ENCODE assay signal across 16 cellular contexts in genomic region chr5:122757268-122757667, GRCh38. TPM values are rescaled to one million over a fixed set of nuclear protein-coding genes. Genes with fewer than 3 reads are reported as not detected.
DNase-seq lines count a peak whose midpoint lies in the region; ATAC-seq lines count a peak whose summit lies in the region.
"Had no signal": no experiment of that assay in that cellular context is flagged by ENCODE, and none has a peak within 500 bp of the region (broad histone marks: within the 10 kb centered on the region; RNA-seq: fewer than 3 reads in every experiment).

No MANE protein-coding gene starts in this region.

- peak overlapping the region; percentile 94 for H3K27ac Mint-ChIP-seq in dendritic cell treated with granulocyte-macrophage colony-stimulating factor and Interleukin-4, amounts not matched to agents 40 ng/mL and 50 ng/mL, for 4 days
- H3K27ac Mint-ChIP-seq in activated naive CD8-positive, alpha-beta T cell treated with anti-CD3 and anti-CD28 coated beads for 36 hours = no peak overlapping the region
- H3K27ac Mint-ChIP-seq: type B pancreatic cell had no signal

- no peaks in the 10 kb centered on the region for H3K9me3 Mint-ChIP-seq in dendritic cell treated with granulocyte-macrophage colony-stimulating factor and Interleukin-4, amounts not matched to agents 40 ng/mL and 50 ng/mL, for 4 days
- H3K9me3 Mint-ChIP-seq in activated naive CD8-positive, alpha-beta T cell treated with anti-CD3 and anti-CD28 coated beads for 36 hours = no peaks in the 10 kb centered on the region
- H3K9me3 Mint-ChIP-seq: type B pancreatic cell had no signal

- no peaks in the 10 kb centered on the region for H3K36me3 Mint-ChIP-seq in dendritic cell treated with granulocyte-macrophage colony-stimulating factor and Interleukin-4, amounts not matched to agents 40 ng/mL and 50 ng/mL, for 4 days (ENCODE audit: low read depth)
- H3K36me3 Mint-ChIP-seq in activated naive CD8-positive, alpha-beta T cell treated with anti-CD3 and anti-CD28 coated beads for 36 hours = no peaks in the 10 kb centered on the region
- H3K36me3 Mint-ChIP-seq: type B pancreatic cell had no signal

- peaks cover 38% of the 10 kb centered on the region for H3K4me1 Mint-ChIP-seq in dendritic cell treated with granulocyte-macrophage colony-stimulating factor and Interleukin-4, amounts not matched to agents 40 ng/mL and 50 ng/mL, for 4 days (ENCODE audit: low read depth)
- H3K4me1 Mint-ChIP-seq in activated naive CD8-positive, alpha-beta T cell treated with anti-CD3 and anti-CD28 coated beads for 36 hours = peaks cover 5% of the 10 kb centered on the region

- H3K4me3 Mint-ChIP-seq in dendritic cell treated with granulocyte-macrophage colony-stimulating factor and Interleukin-4, amounts not matched to agents 40 ng/mL and 50 ng/mL, for 4 days = no peak overlapping the region
- no peak overlapping the region for H3K4me3 Mint-ChIP-seq in activated naive CD8-positive, alpha-beta T cell treated with anti-CD3 and anti-CD28 coated beads for 36 hours
- H3K4me3 Mint-ChIP-seq: type B pancreatic cell had no signal

- ATAC-seq in GM18511 (IDR thresholded peaks at IDR 0.05; ENCODE audit: unreplicated experiment) = peak; percentile 68
- peak; percentile 29 for ATAC-seq in GM19468 (IDR thresholded peaks at IDR 0.05; ENCODE audit: extremely low read depth, unreplicated experiment)
- ATAC-seq in HG02885 (IDR thresholded peaks at IDR 0.05; ENCODE audit: poor library complexity, unreplicated experiment) = peak; percentile 70

- intact Hi-C loops in dendritic cell treated with granulocyte-macrophage colony-stimulating factor and Interleukin-4, amounts not matched to agents 40 ng/mL and 50 ng/mL, for 4 days (cut with micrococcal nuclease) = no loop called here

- H3K27me3 Mint-ChIP-seq in dendritic cell treated with granulocyte-macrophage colony-stimulating factor and Interleukin-4, amounts not matched to agents 40 ng/mL and 50 ng/mL, for 4 days = no peaks in the 10 kb centered on the region
- H3K27me3 Mint-ChIP-seq in activated naive CD8-positive, alpha-beta T cell treated with anti-CD3 and anti-CD28 coated beads for 36 hours = peaks cover 5% of the 10 kb centered on the region
- H3K27me3 Mint-ChIP-seq: type B pancreatic cell had no signal

- DNase-seq in COLO829 (ENCODE audit: low spot score) = no peak
- DNase-seq in NOMO-1 (lab: John Stamatoyannopoulos, UW; ENCODE audit: unreplicated experiment in 2 of 2) = no peak
- no peak for DNase-seq in NCI-H2029 treated with DMSO at 0.1 percent for 48 hours (lab: John Stamatoyannopoulos, UW)
- no peak for DNase-seq in activated naive CD8-positive, alpha-beta T cell treated with anti-CD3 and anti-CD28 coated beads for 36 hours
- DNase-seq: COR-L47; mesendoderm; MM.1S; NCI-H345; ovary; PC-9; stimulated activated CD4-positive, alpha-beta T cell treated with anti-CD3 and anti-CD28 coated beads, Interleukin-12 subunit alpha, Interleukin-12 subunit beta, amount 100 ng/mL, for 4 hours had no signal

RNA-seq across cellular contexts. Expression of gene SNX2, which starts 17.6 kb away (rescaled TPM):
- 10 to 100 TPM; 40.6 to 41.9 TPM for total RNA-seq in activated naive CD8-positive, alpha-beta T cell treated with anti-CD3 and anti-CD28 coated beads for 36 hours
